10 cellular contexts compared by ENCODE assay signal in genomic region chr21:38811257-38811656, GRCh38. TPM values are rescaled to one million over a fixed set of nuclear protein-coding genes. Genes with fewer than 3 reads are reported as not detected.
DNase-seq lines count a peak whose midpoint lies in the region; ATAC-seq and TF ChIP-seq lines count a peak whose summit lies in the region.
"Had no signal": no experiment of that assay in that cellular context is flagged by ENCODE, and none has a peak within 500 bp of the region (broad histone marks: within the 10 kb centered on the region; RNA-seq: fewer than 3 reads in every experiment).

No MANE protein-coding gene starts in this region.

- POLR2A ChIA-PET in AG04450 (lab: Yijun Ruan, JAX) = interaction anchor here (0.7 to 1.2 kb wide), 2 partner anchors 21 to 162 kb away, joined by 3 to 5 read pairs; no protein-coding TSS in a partner anchor

- H3K9me3 ChIP-seq in AG04450 (ENCODE audit: control insufficient read depth, insufficient read depth, low read length) = no peaks in the 10 kb centered on the region; the same call in 1 of the 2 replicates

- TF ChIP-seq CTCF in AG04450 (IDR thresholded peaks at IDR 0.05; ENCODE audit: low read depth, low read length) (no peak), HFFc6 (IDR thresholded peaks at IDR 0.05) (no peak), cardiac fibroblast (IDR thresholded peaks at IDR 0.05; ENCODE audit: low read depth, low read length) (no peak)

- no peaks in the 10 kb centered on the region for H3K9me3 Mint-ChIP-seq in HFFc6
- H3K9me3 Mint-ChIP-seq: naive thymus-derived CD8-positive, alpha-beta T cell had no signal

- peaks cover 60% of the 10 kb centered on the region for H3K36me3 Mint-ChIP-seq in HFFc6 (ENCODE audit: low read depth)

- H3K27me3 ChIP-seq in AG04450 (ENCODE audit: control insufficient read depth, insufficient read depth, low read length) = no peaks in the 10 kb centered on the region

- CTCF ChIA-PET in AG04450 (lab: Charles Lee) = no interaction called here

- no peak for ATAC-seq in HG03196 (IDR thresholded peaks at IDR 0.05; ENCODE audit: unreplicated experiment)
- ATAC-seq: naive thymus-derived CD8-positive, alpha-beta T cell had no signal

- H3K27me3 Mint-ChIP-seq in HFFc6 (ENCODE audit: insufficient read depth) = peaks cover 2% of the 10 kb centered on the region; the same call in 1 of the 2 replicates
- H3K27me3 Mint-ChIP-seq: naive thymus-derived CD8-positive, alpha-beta T cell had no signal

- H3K27ac ChIP-seq in AG04450 (ENCODE audit: low read depth, low read length) = no peak overlapping the region

- H3K27ac Mint-ChIP-seq in HFFc6 = peak overlapping the region; percentile 89

- DNase-seq in AG04450 (ENCODE audit: low read depth, low spot score) = peak; percentile 67
- DNase-seq in HFFc6 = peak; percentile 95
- DNase-seq in cardiac fibroblast (ENCODE audit: low read depth in 2 of 2) = peak; percentile 75 to 98
- peak; percentile 54 to 94 for DNase-seq in lung microvascular endothelial cell (ENCODE audit: low read depth in 2 of 2)
- no peak for DNase-seq in NCI-H2196 (lab: John Stamatoyannopoulos, UW; ENCODE audit: unreplicated experiment)
- DNase-seq in central memory CD4-positive, alpha-beta T cell = no peak
- DNase-seq in NCI-H146 (lab: John Stamatoyannopoulos, UW) = no peak
- DNase-seq: naive thymus-derived CD8-positive, alpha-beta T cell; NCI-H524 had no signal

- H3K4me3 ChIP-seq in AG04450 (ENCODE audit: low read depth, low read length) = no peak overlapping the region
- no peak overlapping the region for H3K4me3 ChIP-seq in cardiac fibroblast (replicated peaks in 1 of 2; ENCODE audit: low read depth in 2 of 2, low read length in 2 of 2)

- H3K4me1 Mint-ChIP-seq in HFFc6 (ENCODE audit: low read depth) = peaks cover 76% of the 10 kb centered on the region

- peak overlapping the region; percentile 66 for H3K4me3 Mint-ChIP-seq in HFFc6
- H3K4me3 Mint-ChIP-seq: naive thymus-derived CD8-positive, alpha-beta T cell had no signal

RNA-seq across cellular contexts. Expression of gene ETS2, which starts 5.5 kb away (rescaled TPM):
- polyA plus RNA-seq in AG04450 (2011; rRNA removed) = 60.1 and 62.7 TPM in 2 replicates
- 60.1 and 67.9 TPM in 2 replicates for polyA minus RNA-seq in AG04450 (2011; rRNA and poly(A)+ RNA removed)
- total RNA-seq in HFFc6 (2021; fragmentation: NEBNext Ultra II Directional; extraction: Animal tissue kit (Norgen Biotek cat#: 25700)) = 10 to 100 TPM; 23.2 to 33.3 (median 29.0) TPM
- total RNA-seq in lung microvascular endothelial cell = 20.2 and 29.4 TPM in 2 replicates

Comparison
In these comparisons a context has a peak if more than half of its experiments do, and no peak if none do; other contexts are left out.
1. DNase-seq: peak in AG04450 (single experiment), HFFc6 (single experiment), cardiac fibroblast (2 of 2) and lung microvascular endothelial cell (2 of 2); none in NCI-H2196 (single experiment), central memory CD4-positive, alpha-beta T cell (single experiment) and NCI-H146 (single experiment).